Comparison of ENCODE assay signal across 1 cellular context in the genomic region with DNA sequence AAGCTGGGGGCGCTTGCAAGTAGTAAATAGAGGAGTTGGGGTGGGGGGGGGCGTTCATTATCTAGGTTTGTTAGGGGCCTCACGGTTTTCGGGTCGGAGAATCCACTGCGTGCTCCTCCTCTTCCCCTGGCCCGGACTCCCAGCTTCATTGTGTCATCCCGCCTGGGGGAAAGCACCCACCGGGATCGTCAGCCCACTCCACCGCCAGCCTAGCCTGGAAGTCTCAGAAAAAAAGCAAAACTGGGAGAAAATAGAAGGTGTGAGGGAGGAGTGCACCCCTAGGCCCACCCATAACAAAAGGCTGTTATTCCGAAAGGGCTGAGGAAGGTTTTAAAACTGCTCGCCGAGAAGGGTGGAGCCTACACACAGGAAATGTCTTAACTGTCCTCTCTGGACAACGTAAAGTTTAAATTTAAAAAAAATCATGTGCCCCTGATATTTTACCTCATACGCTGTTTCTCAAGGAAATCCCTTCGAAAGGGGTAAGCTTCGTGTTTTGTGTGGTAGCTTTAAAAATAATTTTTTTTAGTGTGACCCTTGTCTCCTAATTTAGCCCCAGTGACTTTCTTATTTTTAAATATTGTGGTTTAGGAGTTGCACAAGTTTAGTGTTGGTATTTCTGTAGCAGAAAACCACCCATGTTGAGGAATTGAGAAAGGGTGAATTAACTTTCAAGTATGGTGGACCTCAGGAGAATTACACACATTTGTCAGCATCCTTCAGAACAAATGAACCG.
A peak's percentile ranks its signal among the peaks of the same experiment; 100 is the strongest.
TF ChIP-seq lines count a peak whose summit lies in the region.

No MANE protein-coding gene starts in this region.

TF ChIP-seq in HepG2, 621 proteins besides CTCF, POLR2A, EP300 and RAD21 (continued from another document and continues in another):
- TF ChIP-seq ZNF142 (CRISPR knock-in tag; IDR thresholded peaks at IDR 0.05) (no peak), ZNF12 (CRISPR knock-in tag; IDR thresholded peaks at IDR 0.05) (no peak), FOXJ3 (CRISPR knock-in tag; IDR thresholded peaks at IDR 0.05; ENCODE audit: borderline replicate concordance) (no peak), ZSCAN22 (CRISPR knock-in tag; IDR thresholded peaks at IDR 0.05) (no peak), ZBTB21 (CRISPR knock-in tag; IDR thresholded peaks at IDR 0.05) (no peak), KLF16 (CRISPR knock-in tag; IDR thresholded peaks at IDR 0.05) (0 out of 4 replicates have a peak, but pooled peaks of 1 of the 2 experiments have one; percentile 2), ZNF253 (CRISPR knock-in tag; IDR thresholded peaks at IDR 0.05; ENCODE audit: borderline replicate concordance) (no peak), SCMH1 (CRISPR knock-in tag; IDR thresholded peaks at IDR 0.05; ENCODE audit: borderline replicate concordance) (no peak), SRY (CRISPR knock-in tag; IDR thresholded peaks at IDR 0.05) (no peak), HNRNPLL (IDR thresholded peaks at IDR 0.05; ENCODE audit: low read depth, low read length, poor library complexity, severe bottlenecking) (no peak), ZNF251 (CRISPR knock-in tag; IDR thresholded peaks at IDR 0.05) (no peak), FOSL2 (CRISPR knock-in tag; IDR thresholded peaks at IDR 0.05) (no peak), SP5 (CRISPR knock-in tag; IDR thresholded peaks at IDR 0.05; ENCODE audit: borderline replicate concordance, low read depth) (no peak; the same call in 1 of the 2 replicates), RFX3 (CRISPR knock-in tag; IDR thresholded peaks at IDR 0.05) (no peak), REPIN1 (CRISPR knock-in tag; IDR thresholded peaks at IDR 0.05; ENCODE audit: borderline replicate concordance, low read depth) (no peak), ZBTB10 (CRISPR knock-in tag; IDR thresholded peaks at IDR 0.05; ENCODE audit: borderline replicate concordance) (no peak), HDAC6 (IDR thresholded peaks at IDR 0.05; ENCODE audit: low read depth, low read length) (no peak), PRPF4 (IDR thresholded peaks at IDR 0.05; ENCODE audit: low read depth, low read length, poor library complexity, severe bottlenecking) (no peak), DDIT3 (CRISPR knock-in tag; IDR thresholded peaks at IDR 0.05) (no peak), TEAD3 (CRISPR knock-in tag; optimal IDR thresholded peaks at IDR 0.05; ENCODE audit: borderline replicate concordance) (no peak), ZNF281 (CRISPR knock-in tag; IDR thresholded peaks at IDR 0.05; ENCODE audit: borderline replicate concordance) (no peak), KDM6A (CRISPR knock-in tag; IDR thresholded peaks at IDR 0.05; ENCODE audit: low read depth) (no peak), ARNTL (CRISPR knock-in tag; IDR thresholded peaks at IDR 0.05) (0 out of 2 replicates have a peak, but pooled peaks have one; percentile 13), KDM3A (CRISPR knock-in tag; IDR thresholded peaks at IDR 0.05; ENCODE audit: low read depth) (no peak), ZNF713 (CRISPR knock-in tag; IDR thresholded peaks at IDR 0.05) (no peak), ZC3H13 (CRISPR knock-in tag; IDR thresholded peaks at IDR 0.05) (no peak), ZNF652 (CRISPR knock-in tag; IDR thresholded peaks at IDR 0.05; ENCODE audit: borderline replicate concordance, low read depth) (no peak), ZNF883 (CRISPR knock-in tag; IDR thresholded peaks at IDR 0.05; ENCODE audit: not compliant biosample characterization) (no peak), BHLHE40 (IDR thresholded peaks at IDR 0.05; ENCODE audit: low read length) (no peak), SP2 (CRISPR knock-in tag; IDR thresholded peaks at IDR 0.05) (no peak), ASH2L (IDR thresholded peaks at IDR 0.05; ENCODE audit: insufficient read length, low read depth, low read length) (peak; percentile 75), ZNF841 (CRISPR knock-in tag; IDR thresholded peaks at IDR 0.05; ENCODE audit: borderline replicate concordance) (no peak), ZNF558 (CRISPR knock-in tag; IDR thresholded peaks at IDR 0.05; ENCODE audit: borderline replicate concordance) (no peak), ZBTB38 (CRISPR knock-in tag; IDR thresholded peaks at IDR 0.05) (no peak), RBM22 (optimal IDR thresholded peaks at IDR 0.05; ENCODE audit: low read length) (peak; percentile 20), RNF2 (conservative IDR thresholded peaks at IDR 0.05; ENCODE audit: low read depth) (no peak), PHB2 (IDR thresholded peaks at IDR 0.05; ENCODE audit: partially characterized antibody) (no peak), ZNF430 (CRISPR knock-in tag; IDR thresholded peaks at IDR 0.05) (no peak), ZNF629 (CRISPR knock-in tag; conservative IDR thresholded peaks at IDR 0.05) (no peak)
- TF ChIP-seq, protein P1, sequence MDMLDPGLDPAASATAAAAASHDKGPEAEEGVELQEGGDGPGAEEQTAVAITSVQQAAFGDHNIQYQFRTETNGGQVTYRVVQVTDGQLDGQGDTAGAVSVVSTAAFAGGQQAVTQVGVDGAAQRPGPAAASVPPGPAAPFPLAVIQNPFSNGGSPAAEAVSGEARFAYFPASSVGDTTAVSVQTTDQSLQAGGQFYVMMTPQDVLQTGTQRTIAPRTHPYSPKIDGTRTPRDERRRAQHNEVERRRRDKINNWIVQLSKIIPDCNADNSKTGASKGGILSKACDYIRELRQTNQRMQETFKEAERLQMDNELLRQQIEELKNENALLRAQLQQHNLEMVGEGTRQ (IDR thresholded peaks at IDR 0.05; ENCODE audit: low read depth, low read length), result no peak
- TF ChIP-seq, protein P1 (CRISPR knock-in tag; IDR thresholded peaks at IDR 0.05; ENCODE audit: borderline replicate concordance), result no peak
- TF ChIP-seq, protein P2, sequence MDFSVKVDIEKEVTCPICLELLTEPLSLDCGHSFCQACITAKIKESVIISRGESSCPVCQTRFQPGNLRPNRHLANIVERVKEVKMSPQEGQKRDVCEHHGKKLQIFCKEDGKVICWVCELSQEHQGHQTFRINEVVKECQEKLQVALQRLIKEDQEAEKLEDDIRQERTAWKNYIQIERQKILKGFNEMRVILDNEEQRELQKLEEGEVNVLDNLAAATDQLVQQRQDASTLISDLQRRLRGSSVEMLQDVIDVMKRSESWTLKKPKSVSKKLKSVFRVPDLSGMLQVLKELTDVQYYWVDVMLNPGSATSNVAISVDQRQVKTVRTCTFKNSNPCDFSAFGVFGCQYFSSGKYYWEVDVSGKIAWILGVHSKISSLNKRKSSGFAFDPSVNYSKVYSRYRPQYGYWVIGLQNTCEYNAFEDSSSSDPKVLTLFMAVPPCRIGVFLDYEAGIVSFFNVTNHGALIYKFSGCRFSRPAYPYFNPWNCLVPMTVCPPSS (IDR thresholded peaks at IDR 0.05), result no peak
- TF ChIP-seq, protein P3, sequence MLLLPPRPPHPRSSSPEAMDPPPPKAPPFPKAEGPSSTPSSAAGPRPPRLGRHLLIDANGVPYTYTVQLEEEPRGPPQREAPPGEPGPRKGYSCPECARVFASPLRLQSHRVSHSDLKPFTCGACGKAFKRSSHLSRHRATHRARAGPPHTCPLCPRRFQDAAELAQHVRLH (CRISPR knock-in tag; IDR thresholded peaks at IDR 0.05; ENCODE audit: borderline replicate concordance, low read depth), result no peak
- TF ChIP-seq, protein P4, sequence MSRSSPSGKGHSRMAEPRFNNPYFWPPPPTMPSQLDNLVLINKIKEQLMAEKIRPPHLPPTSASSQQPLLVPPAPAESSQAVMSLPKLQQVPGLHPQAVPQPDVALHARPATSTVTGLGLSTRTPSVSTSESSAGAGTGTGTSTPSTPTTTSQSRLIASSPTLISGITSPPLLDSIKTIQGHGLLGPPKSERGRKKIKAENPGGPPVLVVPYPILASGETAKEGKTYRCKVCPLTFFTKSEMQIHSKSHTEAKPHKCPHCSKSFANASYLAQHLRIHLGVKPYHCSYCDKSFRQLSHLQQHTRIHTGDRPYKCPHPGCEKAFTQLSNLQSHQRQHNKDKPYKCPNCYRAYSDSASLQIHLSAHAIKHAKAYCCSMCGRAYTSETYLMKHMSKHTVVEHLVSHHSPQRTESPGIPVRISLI (CRISPR knock-in tag; IDR thresholded peaks at IDR 0.05; ENCODE audit: borderline replicate concordance), result no peak
